ENCODE assay signal across 16 cellular contexts in the genomic region with DNA sequence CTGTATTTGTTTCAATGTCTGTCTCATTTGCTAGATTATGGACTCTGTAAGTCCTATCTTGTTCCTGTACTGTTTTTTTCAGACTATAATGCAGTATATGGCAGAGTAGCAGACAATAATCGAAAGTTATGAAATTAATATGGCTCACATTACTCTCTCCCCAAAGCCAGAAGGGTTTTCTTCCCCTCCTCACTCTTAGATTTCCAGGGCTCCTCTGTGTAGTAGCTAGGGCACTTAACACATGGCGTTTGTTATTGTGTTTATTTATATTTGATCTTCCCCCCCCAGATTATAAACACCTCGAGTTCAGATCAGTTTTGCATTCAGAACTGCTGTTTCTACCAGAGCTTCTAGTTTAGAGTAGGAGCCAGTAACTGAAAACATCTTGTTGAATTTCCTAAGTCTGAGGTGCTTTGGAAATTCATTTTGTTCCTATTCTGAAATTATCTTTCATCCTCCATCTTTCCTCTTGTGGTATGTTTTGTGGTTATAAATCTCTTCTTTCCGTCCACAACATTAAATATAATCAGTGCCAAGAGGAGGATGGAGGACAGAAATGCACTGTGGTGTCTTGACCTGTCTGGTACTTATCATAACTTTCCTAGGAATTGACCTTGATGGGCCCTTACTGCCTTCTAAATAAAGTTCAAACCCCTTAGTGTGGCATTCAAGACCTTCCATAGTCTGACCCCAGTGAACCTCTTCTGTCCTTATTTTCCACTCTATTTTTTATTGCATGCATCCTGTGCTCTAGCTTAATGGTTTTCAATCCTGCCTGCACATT.
"Had no signal": no experiment of that assay in that cellular context is flagged by ENCODE, and none has a peak within 500 bp of the region (broad histone marks: within the 10 kb centered on the region; RNA-seq: fewer than 3 reads in every experiment).

No MANE protein-coding gene starts in this region.

- H3K4me3 ChIP-seq: left ventricle myocardium inferior, ovary, prostate gland, testis had no signal

- DNase-seq: activated CD4-positive, alpha-beta T cell treated with anti-CD3 and anti-CD28 coated beads for 1 hour; activated gamma-delta T cell treated with Interleukin-2 at 50 U/mL for 16 hours; activated naive CD8-positive, alpha-beta T cell treated with anti-CD3 and anti-CD28 coated beads, Interleukin-2, amount 10 ng/mL, durations not matched to agents 7 days and 5 days; activated T-cell treated with anti-CD3 and anti-CD28 coated beads, Interleukin-2, amount 50 U/mL, for 1 hour; effector CD8-positive, alpha-beta T cell; foreskin melanocyte; left ventricle myocardium inferior; naive thymus-derived CD8-positive, alpha-beta T cell; ovary; stimulated activated CD4-positive, alpha-beta T cell treated with anti-CD3 and anti-CD28 coated beads, Interleukin-2, amount 100 ng/mL, for 48 hours; stimulated activated CD8-positive, alpha-beta memory T cell treated with anti-CD3 and anti-CD28 coated beads, Interleukin-4, amount 100 ng/mL, for 48 hours; stimulated activated naive B cell treated with anti-CD40 and anti-IgM and Interleukin-4, amounts not matched to agents 10 μg/mL and 1 μg/mL and 100 μg/mL, for 72 hours; testis had no signal

- H3K27me3 ChIP-seq: ovary, testis had no signal

- ATAC-seq: naive thymus-derived CD8-positive, alpha-beta T cell; stimulated activated naive B cell treated with anti-CD40 and anti-IgM and Interleukin-4, amounts not matched to agents 10 μg/mL and 1 μg/mL and 100 μg/mL, for 72 hours had no signal

- H3K27me3 Mint-ChIP-seq: activated naive CD8-positive, alpha-beta T cell treated with anti-CD3 and anti-CD28 coated beads, Interleukin-2, amount 10 ng/mL, durations not matched to agents 7 days and 5 days; naive thymus-derived CD8-positive, alpha-beta T cell; stimulated activated naive B cell treated with anti-CD40 and anti-IgM and Interleukin-4, amounts not matched to agents 10 μg/mL and 1 μg/mL and 100 μg/mL, for 72 hours; type B pancreatic cell had no signal

- H3K27ac ChIP-seq: left ventricle myocardium inferior, ovary, prostate gland, testis had no signal

- H3K27ac Mint-ChIP-seq: activated naive CD8-positive, alpha-beta T cell treated with anti-CD3 and anti-CD28 coated beads, Interleukin-2, amount 10 ng/mL, durations not matched to agents 7 days and 5 days; stimulated activated naive B cell treated with anti-CD40 and anti-IgM and Interleukin-4, amounts not matched to agents 10 μg/mL and 1 μg/mL and 100 μg/mL, for 72 hours; T-helper 2 cell treated with Interferon-gamma antibody and Interleukin-4, amounts not matched to agents 5 μg/mL and 100 μg/mL, for 36 hours; type B pancreatic cell had no signal

- H3K9me3 ChIP-seq: ovary, prostate gland, testis had no signal

- H3K4me3 Mint-ChIP-seq: activated naive CD8-positive, alpha-beta T cell treated with anti-CD3 and anti-CD28 coated beads, Interleukin-2, amount 10 ng/mL, durations not matched to agents 7 days and 5 days; stimulated activated naive B cell treated with anti-CD40 and anti-IgM and Interleukin-4, amounts not matched to agents 10 μg/mL and 1 μg/mL and 100 μg/mL, for 72 hours; T-helper 2 cell treated with Interferon-gamma antibody and Interleukin-4, amounts not matched to agents 5 μg/mL and 100 μg/mL, for 36 hours; type B pancreatic cell had no signal

- H3K36me3 ChIP-seq: ovary, prostate gland had no signal

- H3K4me1 ChIP-seq: prostate gland, testis had no signal
